8 cellular contexts compared by ENCODE assay signal in the genomic region with DNA sequence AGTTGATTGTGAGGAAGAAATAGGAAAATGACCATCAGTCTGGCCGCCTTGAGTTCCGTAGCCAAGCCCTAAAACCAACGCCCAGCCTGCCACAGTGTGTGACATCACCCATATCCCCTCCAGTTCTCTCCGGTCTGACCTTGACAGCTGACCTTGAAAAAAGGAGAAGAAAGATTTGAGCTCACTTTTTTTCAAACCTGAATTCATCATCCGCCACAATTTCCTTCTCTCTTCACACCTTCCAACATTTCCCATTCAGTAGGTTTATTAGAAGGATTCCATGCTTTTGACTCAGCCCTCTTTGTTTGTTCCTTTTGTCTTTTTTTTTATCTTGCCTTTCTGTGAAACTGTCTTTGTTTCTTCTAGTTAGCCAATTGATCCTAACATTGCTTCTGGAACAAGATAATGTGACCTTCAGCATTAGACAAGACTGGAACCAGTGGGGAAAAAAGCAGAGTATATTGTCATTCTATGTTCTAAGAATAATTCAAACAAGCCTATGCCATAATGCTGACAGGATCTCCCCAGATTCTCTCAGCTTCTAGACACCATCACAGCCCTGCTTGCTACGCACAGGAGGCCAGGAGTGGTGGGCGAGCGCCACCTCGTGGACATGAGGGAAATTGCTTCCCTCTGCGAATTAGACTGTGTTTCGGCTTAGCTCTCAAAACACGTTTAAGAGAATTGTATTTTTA.
DNase-seq lines count a peak whose midpoint lies in the region; ATAC-seq and TF ChIP-seq lines count a peak whose summit lies in the region.

No MANE protein-coding gene starts in this region.

- H3K36me3 Mint-ChIP-seq in nephron progenitor cell (ENCODE audit: low read depth) (no peaks in the 10 kb centered on the region), type B pancreatic cell (no peaks in the 10 kb centered on the region)

- H3K4me3 Mint-ChIP-seq in nephron progenitor cell (no peak overlapping the region), type B pancreatic cell (peak overlapping the region; percentile 4)

- peaks cover 12% of the 10 kb centered on the region for H3K27me3 Mint-ChIP-seq in nephron progenitor cell (ENCODE audit: low read depth, poor library complexity)
- peaks cover 77% of the 10 kb centered on the region for H3K27me3 Mint-ChIP-seq in type B pancreatic cell

- H3K27ac Mint-ChIP-seq in nephron progenitor cell (no peak overlapping the region), type B pancreatic cell (no peak overlapping the region)

- DNase-seq in ELF-1 (ENCODE audit: low read depth, low spot score) = peak; percentile 72
- DNase-seq in HT-29 (ENCODE audit: low spot score) = peak; percentile 75
- peak; percentile 34 to 46 for DNase-seq in NOMO-1 (lab: John Stamatoyannopoulos, UW; ENCODE audit: unreplicated experiment in 2 of 2)
- peak; percentile 2 for DNase-seq in activated T-cell treated with anti-CD3 and anti-CD28 coated beads for 4 hours
- peak; percentile 64 for DNase-seq in fibroblast of peridontal ligament (ENCODE audit: extremely low read depth)
- DNase-seq in nephron progenitor cell = peak; percentile 79
- DNase-seq in type B pancreatic cell (ENCODE audit: extremely low spot score, unreplicated experiment) = peak; percentile 71

- peak; percentile 93 for ATAC-seq in GM21526 (IDR thresholded peaks at IDR 0.05; ENCODE audit: low FRiP score, unreplicated experiment)

- H3K9me3 Mint-ChIP-seq in nephron progenitor cell (no peaks in the 10 kb centered on the region), type B pancreatic cell (no peaks in the 10 kb centered on the region)

- TF ChIP-seq CTCF in nephron progenitor cell (IDR thresholded peaks at IDR 0.05) (peak; percentile 100), type B pancreatic cell (conservative IDR thresholded peaks at IDR 0.05) (peak; percentile 99)

- H3K4me1 Mint-ChIP-seq in nephron progenitor cell = peaks cover 6% of the 10 kb centered on the region
- peaks cover 13% of the 10 kb centered on the region for H3K4me1 Mint-ChIP-seq in type B pancreatic cell (ENCODE audit: unreplicated experiment)

Comparison
In these comparisons a context has a peak if more than half of its experiments do, and no peak if none do; other contexts are left out.
1. Peak in every context shown above with its lines: DNase-seq and ATAC-seq.
2. DNase-seq: peak in every context shown above with its lines; median percentile 79 in nephron progenitor cell; 75 in HT-29; 72 in ELF-1; 71 in type B pancreatic cell; 64 in fibroblast of peridontal ligament; 40 in NOMO-1; 2 in activated T-cell treated with anti-CD3 and anti-CD28 coated beads for 4 hours.